8 cellular contexts compared by ENCODE assay signal in genomic region chr19:7292950-7293794, GRCh38. TPM values are rescaled to one million over a fixed set of nuclear protein-coding genes. Genes with fewer than 3 reads are reported as not detected.
DNase-seq lines count a peak whose midpoint lies in the region; ATAC-seq, FAIRE-seq and TF ChIP-seq lines count a peak whose summit lies in the region.

No MANE protein-coding gene starts in this region.

- no peak for TF ChIP-seq CTCF in WERI-Rb-1 (IDR thresholded peaks at IDR 0.05; ENCODE audit: low read depth, low read length)
- TF ChIP-seq CTCF in pancreas (IDR thresholded peaks at IDR 0.05), result no peak
- TF ChIP-seq CTCF in D721Med (IDR thresholded peaks at IDR 0.05; ENCODE audit: insufficient read depth, missing control alignments), result no peak

- H3K27me3 ChIP-seq in WERI-Rb-1 (ENCODE audit: insufficient read depth, low read depth, severe bottlenecking), result no peaks in the 10 kb centered on the region
- no peaks in the 10 kb centered on the region for H3K27me3 ChIP-seq in pancreas

- H3K27ac ChIP-seq in WERI-Rb-1 (no peak overlapping the region), pancreas (peak overlapping the region; percentile 98 to 99 (median 98))

- no peak for FAIRE-seq in pancreas (lab: Jason Lieb, UNC)
- no peak for FAIRE-seq in D721Med (lab: Jason Lieb, UNC)

- ATAC-seq in pancreas, result peak; percentile 6 to 37 (median 27)

- H3K4me3 ChIP-seq in WERI-Rb-1 (ENCODE audit: low read depth, low read length), result peak overlapping the region; percentile 73
- H3K4me3 ChIP-seq in pancreas, result peak overlapping the region; percentile 79 to 99 (median 96)

- peak; percentile 8 for DNase-seq in stimulated activated CD4-positive, alpha-beta T cell treated with anti-CD3 and anti-CD28 coated beads, Interleukin-4, amount 100 ng/mL, for 1 hour
- DNase-seq in stimulated activated CD4-positive, alpha-beta T cell treated with anti-CD3 and anti-CD28 coated beads, Interleukin-4, amount 100 ng/mL, for 24 hours, result no peak
- peak; percentile 12 for DNase-seq in WERI-Rb-1
- peak; percentile 12 for DNase-seq in globus pallidus (ENCODE audit: low spot score)
- peak; percentile 58 to 90 (median 70) for DNase-seq in pancreas
- no peak for DNase-seq in DMS114 treated with DMSO at 0.1 percent for 48 hours (lab: John Stamatoyannopoulos, UW; ENCODE audit: unreplicated experiment)
- DNase-seq in D721Med (ENCODE audit: insufficient read length, low spot score), result no peak
- DNase-seq in cortex of kidney (lab: John Stamatoyannopoulos, UW), result no peak

- H3K36me3 ChIP-seq in WERI-Rb-1 (no peaks in the 10 kb centered on the region), pancreas (no peaks in the 10 kb centered on the region)

- WGBS in pancreas, 2 donors, result 3 to 4% methylated on average over 29 to 58 of the region's 58 CpGs

- intact Hi-C loops in pancreas (cut with DNase I), result loop anchor here in 2 of 3 donors (5.0 to 10.0 kb wide), 3 partner anchors 81 to 98 kb away; no protein-coding TSS in a partner anchor

- peaks cover 5% of the 10 kb centered on the region for H3K9me3 ChIP-seq in WERI-Rb-1 (ENCODE audit: severe bottlenecking)
- H3K9me3 ChIP-seq in pancreas, result no peaks in the 10 kb centered on the region

- peaks cover 0 to 11% (median 4%) of the 10 kb centered on the region in 3 donors for H3K4me1 ChIP-seq in pancreas

RNA-seq across cellular contexts. Expression of gene INSR, which starts 1.0 kb away (rescaled TPM):
- total RNA-seq in pancreas, result 100 to 1,000 TPM in 5 of 6 donors, 10 to 100 TPM in 1; 90.5 to 205 (median 129) TPM
- 10 to 100 TPM; 45.1 to 48.7 TPM for polyA plus RNA-seq in pancreas

RNA-seq across cellular contexts. Expression of gene ARHGEF18, which starts 55.6 kb away (rescaled TPM):
- 10 to 100 TPM; 17.7 to 45.4 (median 22.4) TPM for total RNA-seq in pancreas
- polyA plus RNA-seq in pancreas, result 10 to 100 TPM; 17.1 to 26.6 TPM

Comparison
In these comparisons a context has a peak if more than half of its experiments do, and no peak if none do; other contexts are left out.
1. DNase-seq: peak in stimulated activated CD4-positive, alpha-beta T cell treated with anti-CD3 and anti-CD28 coated beads, Interleukin-4, amount 100 ng/mL, for 1 hour (single experiment), WERI-Rb-1 (single experiment), globus pallidus (single experiment) and pancreas (6 of 6); none in stimulated activated CD4-positive, alpha-beta T cell treated with anti-CD3 and anti-CD28 coated beads, Interleukin-4, amount 100 ng/mL, for 24 hours (single experiment), DMS114 treated with DMSO at 0.1 percent for 48 hours (single experiment), D721Med (single experiment) and cortex of kidney (single experiment).